ENCODE assay signal across 8 cellular contexts in the genomic region with DNA sequence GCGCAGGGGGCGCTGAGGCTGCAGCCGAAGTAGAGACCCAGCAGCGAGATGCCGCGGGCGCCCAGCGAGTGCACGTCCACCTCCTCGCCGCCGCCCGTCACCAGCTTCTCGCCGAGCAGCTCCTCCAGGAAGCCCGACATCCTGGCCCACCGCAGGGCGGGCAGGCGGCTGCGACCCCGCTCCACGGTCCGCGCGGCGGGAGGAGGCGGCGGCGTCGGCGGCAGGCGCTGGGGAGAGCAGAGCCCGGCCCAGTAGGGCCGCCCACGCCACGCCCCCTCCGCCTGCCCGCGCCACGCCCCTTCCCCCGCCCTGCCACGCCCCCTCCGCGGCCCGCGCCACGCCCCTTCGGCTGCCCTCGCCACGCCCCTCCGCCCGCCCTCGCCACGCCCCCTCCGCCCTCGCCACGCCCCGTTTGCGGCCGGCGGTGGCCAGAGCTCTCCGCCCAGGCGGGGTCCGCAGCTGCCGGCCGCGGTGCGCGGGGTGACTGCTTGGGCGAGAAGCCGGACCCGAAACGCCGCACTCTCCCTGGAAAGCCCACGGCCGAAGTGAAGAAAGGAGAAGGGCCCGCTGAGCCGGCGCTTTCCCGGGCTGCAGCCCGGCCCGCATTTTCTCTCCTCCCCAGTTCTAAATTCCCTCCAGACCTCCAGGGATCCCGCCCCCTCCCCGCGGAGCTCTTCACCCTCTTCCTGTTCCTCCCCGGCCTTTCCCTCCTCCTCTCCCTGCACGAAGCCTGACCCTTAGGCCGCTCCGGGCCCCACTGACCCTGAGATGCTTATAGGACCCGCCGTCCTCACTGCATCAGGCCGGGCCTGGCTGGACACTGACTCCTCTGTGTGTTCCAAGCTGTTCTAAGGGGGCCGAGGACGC. TPM values are rescaled to one million over a fixed set of nuclear protein-coding genes. Genes with fewer than 3 reads are reported as not detected.
DNase-seq lines count a peak whose midpoint lies in the region; ATAC-seq and TF ChIP-seq lines count a peak whose summit lies in the region.

TSS of gene NXN (minus strand) at position 238 of the 867 bp plus-strand sequence.

- intact Hi-C loops in esophagus squamous epithelium (cut with DNase I), result loop anchor here (5.0 kb wide), 2 partner anchors 102 to 182 kb away; no protein-coding TSS in a partner anchor

- TF ChIP-seq POLR2A in esophagus squamous epithelium (IDR thresholded peaks at IDR 0.05), result peak in 3 of 4 donors; percentile 19 to 88 (median 43)

- no peak for DNase-seq in AG04450 (ENCODE audit: low read depth, low spot score)
- DNase-seq in OCI-M2 (lab: John Stamatoyannopoulos, UW; ENCODE audit: unreplicated experiment), result peak; percentile 19
- DNase-seq in activated T-cell treated with anti-CD3 and anti-CD28 coated beads, Interleukin-2, amount 50 U/mL, for 48 hours, result peak; percentile 84 to 90
- DNase-seq in esophagus squamous epithelium (lab: John Stamatoyannopoulos, UW), result peak; percentile 18
- DNase-seq in naive B cell, result peak; percentile 82
- peak; percentile 67 to 72 for DNase-seq in stimulated activated CD8-positive, alpha-beta memory T cell treated with anti-CD3 and anti-CD28 coated beads, Interleukin-7, amount 100 ng/mL, for 48 hours (ENCODE audit: extremely low read depth in 1 of 2, low read depth in 1 of 2)

- H3K4me3 Mint-ChIP-seq in naive B cell, result peak within 1 kb of the TSS; percentile 77 to 92 (median 90)

- ATAC-seq in GM19025 (IDR thresholded peaks at IDR 0.05; ENCODE audit: low read depth, unreplicated experiment) (peak; percentile 77), HG03439 (IDR thresholded peaks at IDR 0.05; ENCODE audit: unreplicated experiment) (peak; percentile 57), naive B cell (ENCODE audit: low read depth in 2 of 2) (peak; percentile 63 to 71)

- WGBS in esophagus squamous epithelium, 2 donors, result 1 to 5% methylated on average over 14 to 16 of the region's 94 CpGs

- H3K4me3 ChIP-seq in AG04450 (ENCODE audit: low read depth, low read length) (peak within 1 kb of the TSS; percentile 86), esophagus squamous epithelium (peak within 1 kb of the TSS; percentile 63 to 94 (median 81))

- CTCF ChIA-PET in AG04450 (lab: Charles Lee), result interaction anchor here (0.5 to 2.4 kb wide), 16 partner anchors 17 to 816 kb away, joined by 3 to 33 read pairs (median 6); partner anchors contain the start of genes GEMIN4, TIMM22 and VPS53

- peaks cover 19 to 57% (median 24%) of the 10 kb centered on the region in 3 donors for H3K4me1 ChIP-seq in esophagus squamous epithelium

- POLR2A ChIA-PET in AG04450 (lab: Yijun Ruan, JAX), result interaction anchor here (0.6 to 2.4 kb wide), 10 partner anchors 17 to 429 kb away, joined by 3 to 13 read pairs (median 4); partner anchors contain the start of genes GLOD4, MRM3 and VPS53

- peak within 1 kb of the TSS; percentile 57 for H3K27ac ChIP-seq in AG04450 (ENCODE audit: low read depth, low read length)
- H3K27ac ChIP-seq in esophagus squamous epithelium, result peak within 1 kb of the TSS; percentile 88 to 92 (median 91)

- H3K27me3 Mint-ChIP-seq in naive B cell, result peaks cover 19 to 34% (median 33%) of the 10 kb centered on the region in 3 donors

- no peaks in the 10 kb centered on the region for H3K36me3 Mint-ChIP-seq in naive B cell

- peaks cover 14 to 24% (median 22%) of the 10 kb centered on the region in 3 donors for H3K4me1 Mint-ChIP-seq in naive B cell

- TF ChIP-seq CTCF in AG04450 (IDR thresholded peaks at IDR 0.05; ENCODE audit: low read depth, low read length), result 0 out of 2 replicates have a peak, but pooled peaks have one; percentile 25
- TF ChIP-seq CTCF in esophagus squamous epithelium (IDR thresholded peaks at IDR 0.05), result peak in 2 of 6 experiments; percentile 21 to 27

- H3K9me3 ChIP-seq in AG04450 (ENCODE audit: control insufficient read depth, insufficient read depth, low read length) (peaks cover 5% of the 10 kb centered on the region; the same call in 1 of the 2 replicates), esophagus squamous epithelium (no peaks in the 10 kb centered on the region)

- H3K9me3 Mint-ChIP-seq in naive B cell, result no peaks in the 10 kb centered on the region

- H3K36me3 ChIP-seq in esophagus squamous epithelium, result no peaks in the 10 kb centered on the region

- peak within 1 kb of the TSS in 5 of 6 donors; percentile 60 to 97 (median 76) for H3K27ac Mint-ChIP-seq in naive B cell

- no peaks in the 10 kb centered on the region for H3K27me3 ChIP-seq in AG04450 (ENCODE audit: control insufficient read depth, insufficient read depth, low read length)
- H3K27me3 ChIP-seq in esophagus squamous epithelium, result peaks cover 0 to 6% (median 0%) of the 10 kb centered on the region in 4 donors

RNA-seq across cellular contexts. Expression of gene NXN, which starts in this region (rescaled TPM):
- polyA plus RNA-seq in AG04450 (2011; rRNA removed) (118 and 135 TPM in 2 replicates), naive B cell (ENCODE audit: low read depth in 6 of 6) (under 1 TPM in 2 of 6 donors, not detected in 4; 0.36 to 0.40 TPM)
- polyA minus RNA-seq in AG04450 (2011; rRNA and poly(A)+ RNA removed), result 197 and 233 TPM in 2 replicates
- 10 to 100 TPM; 19.5 to 34.9 (median 28.7) TPM for total RNA-seq in esophagus squamous epithelium

Comparison
In these comparisons a context has a peak if more than half of its experiments do, and no peak if none do; other contexts are left out.
1. RNA of gene NXN (polyA plus RNA-seq): 118 to 135 TPM in AG04450; 0.36 to 0.40 TPM in naive B cell; every median in the first group is over 10 times any median in the second.
2. Peak in DNase-seq and ATAC-seq in naive B cell; RNA of the gene not detected or under 1 TPM.
3. Peak in every context shown above with its lines, with median percentiles within 50 percentile points of each other: ATAC-seq.